ENCODE assay signal across 15 cellular contexts in the genomic region with DNA sequence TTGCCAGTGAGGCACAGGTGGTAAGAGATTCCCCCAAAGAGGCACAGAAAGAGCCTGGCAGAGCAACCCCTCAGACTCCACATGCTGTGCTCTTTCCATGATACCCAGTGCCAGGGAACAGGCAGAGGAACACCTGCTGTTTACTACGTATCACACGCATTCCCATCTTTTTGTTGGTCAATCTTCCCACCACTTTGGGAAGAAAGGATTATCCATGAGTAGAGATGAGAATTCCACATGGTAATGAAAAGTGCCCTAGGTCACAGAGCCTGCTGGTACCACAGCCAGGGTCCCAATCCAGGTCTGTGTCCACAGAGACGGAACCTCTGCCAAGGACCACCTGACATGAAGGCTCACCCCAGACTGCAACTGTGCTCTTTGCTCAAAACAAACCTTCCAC.
DNase-seq lines count a peak whose midpoint lies in the region; ATAC-seq and TF ChIP-seq lines count a peak whose summit lies in the region.
"Had no signal": no experiment of that assay in that cellular context is flagged by ENCODE, and none has a peak within 500 bp of the region (broad histone marks: within the 10 kb centered on the region; RNA-seq: fewer than 3 reads in every experiment).

No MANE protein-coding gene starts in this region.

- H3K36me3 ChIP-seq in breast epithelium, result no peaks in the 10 kb centered on the region
- H3K36me3 ChIP-seq in mammary epithelial cell (ENCODE audit: insufficient read depth, low read length), result peaks cover 3% of the 10 kb centered on the region
- H3K36me3 ChIP-seq in body of pancreas (replicated peaks in 1 of 2; ENCODE audit: insufficient read depth in 1 of 2, low read depth in 2 of 2), result no peaks in the 10 kb centered on the region
- H3K36me3 ChIP-seq in esophagus muscularis mucosa, result peaks cover 0 to 10% (median 0%) of the 10 kb centered on the region in 4 donors

- peak overlapping the region; percentile 31 for H3K27ac Mint-ChIP-seq in osteocyte (ENCODE audit: unreplicated experiment)
- no peak overlapping the region for H3K27ac Mint-ChIP-seq in T-helper 2 cell treated with Interferon-gamma antibody and Interleukin-4, amounts not matched to agents 5 μg/mL and 100 μg/mL, for 36 hours
- H3K27ac Mint-ChIP-seq: B cell; CD4-positive, alpha-beta T cell had no signal

- H3K9me3 Mint-ChIP-seq in osteocyte (ENCODE audit: unreplicated experiment), result no peaks in the 10 kb centered on the region
- no peaks in the 10 kb centered on the region for H3K9me3 Mint-ChIP-seq in T-helper 2 cell treated with Interferon-gamma antibody and Interleukin-4, amounts not matched to agents 5 μg/mL and 100 μg/mL, for 36 hours

- H3K9me3 ChIP-seq in breast epithelium (no peaks in the 10 kb centered on the region), mammary epithelial cell (replicated peaks; ENCODE audit: insufficient read depth, low read length) (no peaks in the 10 kb centered on the region), body of pancreas (no peaks in the 10 kb centered on the region), esophagus muscularis mucosa (no peaks in the 10 kb centered on the region)

- H3K79me2 ChIP-seq in mammary epithelial cell (ENCODE audit: insufficient read depth, low read length), result peaks cover 73% of the 10 kb centered on the region

- H3K27me3 ChIP-seq in breast epithelium (no peaks in the 10 kb centered on the region), mammary epithelial cell (ENCODE audit: insufficient read depth, low read length) (no peaks in the 10 kb centered on the region), body of pancreas (no peaks in the 10 kb centered on the region), esophagus muscularis mucosa (no peaks in the 10 kb centered on the region)

- intact Hi-C loops in breast epithelium (cut with DNase I; ENCODE audit: low total_unique reads), result no loop called here
- intact Hi-C loops in mammary epithelial cell (cut with micrococcal nuclease), result no loop called here
- intact Hi-C loops in body of pancreas (cut with DNase I), result no loop called here
- intact Hi-C loops in esophagus muscularis mucosa (cut with DNase I), result no loop called here

- in situ Hi-C loops in mammary epithelial cell (cut with MboI; ENCODE audit: low sequenced_read_pairs in 2 of 2), result no loop called here

- H3K4me2 ChIP-seq in mammary epithelial cell (ENCODE audit: insufficient read depth, low read depth, low read length), result no peak overlapping the region

- TF ChIP-seq POLR2A in breast epithelium (IDR thresholded peaks at IDR 0.05), result no peak
- TF ChIP-seq POLR2A in body of pancreas (IDR thresholded peaks at IDR 0.05), result no peak
- TF ChIP-seq POLR2A in esophagus muscularis mucosa (IDR thresholded peaks at IDR 0.05; ENCODE audit: low read depth), result no peak

- no peak for TF ChIP-seq EP300 in esophagus muscularis mucosa (IDR thresholded peaks at IDR 0.05)

- H3K27ac ChIP-seq in breast epithelium (peak overlapping the region; percentile 44 to 57), mammary epithelial cell (ENCODE audit: insufficient read depth, low read depth, low read length) (no peak overlapping the region), body of pancreas (peak overlapping the region in 3 of 4 donors; percentile 55 to 63 (median 59)), esophagus muscularis mucosa (replicated peaks in 1 of 4) (no peak overlapping the region)

- no peak overlapping the region for H3K9ac ChIP-seq in mammary epithelial cell (ENCODE audit: insufficient read depth, low read length)

- no peak for ATAC-seq in body of pancreas
- ATAC-seq: GM12878 had no signal

- H3K4me1 Mint-ChIP-seq in osteocyte (ENCODE audit: unreplicated experiment), result peaks cover 12% of the 10 kb centered on the region
- H3K4me1 Mint-ChIP-seq in T-helper 2 cell treated with Interferon-gamma antibody and Interleukin-4, amounts not matched to agents 5 μg/mL and 100 μg/mL, for 36 hours (ENCODE audit: low read depth), result no peaks in the 10 kb centered on the region

- H3K36me3 Mint-ChIP-seq in osteocyte (ENCODE audit: unreplicated experiment), result peaks cover 44% of the 10 kb centered on the region
- no peaks in the 10 kb centered on the region for H3K36me3 Mint-ChIP-seq in T-helper 2 cell treated with Interferon-gamma antibody and Interleukin-4, amounts not matched to agents 5 μg/mL and 100 μg/mL, for 36 hours (ENCODE audit: low read depth)

- H2AFZ ChIP-seq in mammary epithelial cell (ENCODE audit: low read depth, low read length), result no peak overlapping the region

- TF ChIP-seq CTCF in breast epithelium (IDR thresholded peaks at IDR 0.05) (no peak), mammary epithelial cell (conservative IDR thresholded peaks at IDR 0.05 in 1 of 2, IDR thresholded peaks at IDR 0.05 in 1 of 2; ENCODE audit: extremely low read depth in 1 of 2, insufficient read depth in 1 of 2, low read depth in 1 of 2, low read length in 2 of 2) (no peak), body of pancreas (IDR thresholded peaks at IDR 0.05) (no peak), esophagus muscularis mucosa (IDR thresholded peaks at IDR 0.05) (no peak), osteocyte (IDR thresholded peaks at IDR 0.05) (no peak)

- H3K4me3 Mint-ChIP-seq in osteocyte (ENCODE audit: unreplicated experiment), result no peak overlapping the region
- H3K4me3 Mint-ChIP-seq in T-helper 2 cell treated with Interferon-gamma antibody and Interleukin-4, amounts not matched to agents 5 μg/mL and 100 μg/mL, for 36 hours, result no peak overlapping the region
- H3K4me3 Mint-ChIP-seq: B cell; CD4-positive, alpha-beta T cell had no signal

- dilution Hi-C loops in mammary epithelial cell (cut with HindIII; ENCODE audit: low sequenced_read_pairs), result no loop called here

- H3K4me3 ChIP-seq in breast epithelium (no peak overlapping the region), mammary epithelial cell (replicated peaks in 1 of 3; ENCODE audit: insufficient read depth in 1 of 3, low read depth in 2 of 3, low read length in 3 of 3) (no peak overlapping the region), body of pancreas (no peak overlapping the region), esophagus muscularis mucosa (no peak overlapping the region)
- H3K4me3 ChIP-seq: GM12878 had no signal

- no TSS peak for BruUV-seq in mammary epithelial cell (replicated peaks; lab: Mats Ljungman, UMichigan)

- H3K4me1 ChIP-seq in breast epithelium, result no peaks in the 10 kb centered on the region
- H3K4me1 ChIP-seq in mammary epithelial cell (ENCODE audit: insufficient read depth, low read length), result peaks cover 9% of the 10 kb centered on the region
- H3K4me1 ChIP-seq in body of pancreas, result peaks cover 36% of the 10 kb centered on the region
- peaks cover 0 to 17% (median 4%) of the 10 kb centered on the region in 4 donors for H3K4me1 ChIP-seq in esophagus muscularis mucosa

- CTCF ChIA-PET in mammary epithelial cell (lab: Charles Lee; ENCODE audit: low non-redundant PET), result no interaction called here

- DNase-seq in breast epithelium (ENCODE audit: low spot score in 2 of 2) (no peak), mammary epithelial cell (no peak), body of pancreas (no peak), esophagus muscularis mucosa (ENCODE audit: extremely low spot score) (peak; percentile 60), osteocyte (ENCODE audit: extremely low spot score, unreplicated experiment) (no peak), NCI-H446 (lab: John Stamatoyannopoulos, UW) (no peak)
- DNase-seq in T-helper 2 cell treated with Interferon-gamma antibody and Interleukin-4, amounts not matched to agents 5 μg/mL and 100 μg/mL, for 36 hours (ENCODE audit: low spot score), result no peak
- no peak for DNase-seq in activated CD4-positive, alpha-beta T cell treated with anti-CD3 and anti-CD28 coated beads, Interleukin-2, amount 50 U/mL, for 48 hours
- DNase-seq: ACHN; Calu3; CD4-positive, alpha-beta T cell; DMS 273 treated with DMSO at 0.1 percent for 48 hours; H7 had no signal

- 92% methylated on average over 3 of the region's 3 CpGs for WGBS in mammary epithelial cell (ENCODE audit: low coverage, missing lambda C conversion rate)
- 86 to 90% methylated on average over 3 of the region's 3 CpGs for WGBS in body of pancreas, 2 donors
- WGBS in esophagus muscularis mucosa, result 93% methylated on average over 3 of the region's 3 CpGs

- H4K20me1 ChIP-seq in mammary epithelial cell (ENCODE audit: insufficient read depth, low read length), result no peaks in the 10 kb centered on the region

- H3K27me3 Mint-ChIP-seq in osteocyte (ENCODE audit: unreplicated experiment), result no peaks in the 10 kb centered on the region
- peaks cover 16% of the 10 kb centered on the region for H3K27me3 Mint-ChIP-seq in T-helper 2 cell treated with Interferon-gamma antibody and Interleukin-4, amounts not matched to agents 5 μg/mL and 100 μg/mL, for 36 hours (ENCODE audit: low read depth)
- H3K27me3 Mint-ChIP-seq: B cell had no signal

Comparison
In these comparisons a context has a peak if more than half of its experiments do, and no peak if none do; other contexts are left out.
1. H3K27ac ChIP-seq: peak in breast epithelium (2 of 2) and body of pancreas (3 of 4); none in mammary epithelial cell (single experiment) and esophagus muscularis mucosa (0 of 4).